ENCODE assay signal across 1 cellular context in genomic region chr12:79560165-79560889, GRCh38.
TF ChIP-seq lines count a peak whose summit lies in the region.

No MANE protein-coding gene starts in this region.

TF ChIP-seq in HepG2, 621 proteins besides CTCF, POLR2A, EP300 and RAD21 (continued from another document and continues in another):
- TF ChIP-seq AHDC1 (CRISPR knock-in tag; IDR thresholded peaks at IDR 0.05; ENCODE audit: borderline replicate concordance), result peak; percentile 85; the same call in 1 of the 2 replicates
- TF ChIP-seq RARA (CRISPR knock-in tag; IDR thresholded peaks at IDR 0.05), result peak; percentile 58; the same call in 1 of the 2 replicates
- TF ChIP-seq ZNF569 (CRISPR knock-in tag; IDR thresholded peaks at IDR 0.05; ENCODE audit: borderline replicate concordance), result no peak
- TF ChIP-seq MTF2 (CRISPR knock-in tag; IDR thresholded peaks at IDR 0.05; ENCODE audit: borderline replicate concordance), result 0 out of 2 replicates have a peak, but pooled peaks have one; percentile 25
- no peak for TF ChIP-seq ZSCAN22 (CRISPR knock-in tag; IDR thresholded peaks at IDR 0.05)
- peak; percentile 55; the same call in 1 of the 2 replicates for TF ChIP-seq SIX1 (CRISPR knock-in tag; IDR thresholded peaks at IDR 0.05; ENCODE audit: borderline replicate concordance)
- TF ChIP-seq ZNF841 (CRISPR knock-in tag; IDR thresholded peaks at IDR 0.05; ENCODE audit: borderline replicate concordance), result no peak
- peak in 1 of 2 experiments; percentile 26; a peak in 1 of 4 replicates for TF ChIP-seq HMGXB4 (CRISPR knock-in tag; IDR thresholded peaks at IDR 0.05; ENCODE audit: borderline replicate concordance in 1 of 2, low read depth in 1 of 2)
- TF ChIP-seq KAT8 (CRISPR knock-in tag; IDR thresholded peaks at IDR 0.05), result peak; percentile 70
- peak; percentile 79 for TF ChIP-seq NR2F2 (IDR thresholded peaks at IDR 0.05; ENCODE audit: borderline replicate concordance, low read depth)
- 0 out of 2 replicates have a peak, but pooled peaks have one; percentile 31 for TF ChIP-seq ZSCAN31 (CRISPR knock-in tag; IDR thresholded peaks at IDR 0.05; ENCODE audit: low read depth)
- peak; percentile 74 for TF ChIP-seq ZNF652 (CRISPR knock-in tag; IDR thresholded peaks at IDR 0.05; ENCODE audit: borderline replicate concordance, low read depth)
- TF ChIP-seq LCORL (IDR thresholded peaks at IDR 0.05), result 0 out of 2 replicates have a peak, but pooled peaks have one; percentile 56
- TF ChIP-seq LCORL (CRISPR knock-in tag; IDR thresholded peaks at IDR 0.05), result peak; percentile 34; the same call in 1 of the 2 replicates
- TF ChIP-seq HOMEZ (CRISPR knock-in tag; IDR thresholded peaks at IDR 0.05; ENCODE audit: low read depth), result peak; percentile 73; the same call in 1 of the 2 replicates
- no peak for TF ChIP-seq CENPX (CRISPR knock-in tag; IDR thresholded peaks at IDR 0.05)
- TF ChIP-seq TCF12 (IDR thresholded peaks at IDR 0.05), result no peak
- TF ChIP-seq TCF12 (CRISPR knock-in tag; IDR thresholded peaks at IDR 0.05), result peak; percentile 42; the same call in 1 of the 2 replicates
- peak; percentile 57; the same call in 1 of the 2 replicates for TF ChIP-seq BCL6 (CRISPR knock-in tag; IDR thresholded peaks at IDR 0.05)
- TF ChIP-seq ZNF792 (CRISPR knock-in tag; IDR thresholded peaks at IDR 0.05), result peak; percentile 40; the same call in 1 of the 2 replicates
- no peak for TF ChIP-seq GABPA (IDR thresholded peaks at IDR 0.05; ENCODE audit: low read depth, low read length)
- peak; percentile 30; the same call in 1 of the 2 replicates for TF ChIP-seq GABPA (CRISPR knock-in tag; IDR thresholded peaks at IDR 0.05; ENCODE audit: low read depth)
- peak; percentile 89 for TF ChIP-seq NCOA2 (CRISPR knock-in tag; IDR thresholded peaks at IDR 0.05)
- TF ChIP-seq ETV5 (CRISPR knock-in tag; IDR thresholded peaks at IDR 0.05; ENCODE audit: borderline replicate concordance), result peak; percentile 45; the same call in 1 of the 2 replicates
- TF ChIP-seq ZNF280D (CRISPR knock-in tag; IDR thresholded peaks at IDR 0.05), result 0 out of 2 replicates have a peak, but pooled peaks have one; percentile 19
- TF ChIP-seq ZNF614 (CRISPR knock-in tag; IDR thresholded peaks at IDR 0.05; ENCODE audit: borderline replicate concordance), result peak; percentile 55; the same call in 1 of the 2 replicates
- no peak for TF ChIP-seq ETS1 (CRISPR knock-in tag; IDR thresholded peaks at IDR 0.05)
- TF ChIP-seq ZNF180 (CRISPR knock-in tag; IDR thresholded peaks at IDR 0.05; ENCODE audit: borderline replicate concordance, low read depth), result no peak
- TF ChIP-seq MBD4 (IDR thresholded peaks at IDR 0.05; ENCODE audit: borderline replicate concordance, low read length), result peak; percentile 58; the same call in 1 of the 2 replicates
- TF ChIP-seq RCOR2 (CRISPR knock-in tag; IDR thresholded peaks at IDR 0.05), result peak; percentile 56
- peak; percentile 40; the same call in 1 of the 2 replicates for TF ChIP-seq RERE (CRISPR knock-in tag; IDR thresholded peaks at IDR 0.05; ENCODE audit: low read depth)
- peak; percentile 19 to 69; a peak in 3 of 4 replicates for TF ChIP-seq NR2F1 (CRISPR knock-in tag; IDR thresholded peaks at IDR 0.05)
- peak; percentile 51; the same call in 1 of the 2 replicates for TF ChIP-seq ZBTB21 (CRISPR knock-in tag; IDR thresholded peaks at IDR 0.05)
- no peak for TF ChIP-seq ELK4 (CRISPR knock-in tag; IDR thresholded peaks at IDR 0.05; ENCODE audit: borderline replicate concordance)
- peak; percentile 24 for TF ChIP-seq SKI (IDR thresholded peaks at IDR 0.05; ENCODE audit: partially characterized antibody)
- TF ChIP-seq NR2C2 (CRISPR knock-in tag; IDR thresholded peaks at IDR 0.05; ENCODE audit: borderline replicate concordance), result peak; percentile 52; the same call in 1 of the 2 replicates
- TF ChIP-seq ZNF383 (CRISPR knock-in tag; IDR thresholded peaks at IDR 0.05; ENCODE audit: borderline replicate concordance), result no peak
- peak; percentile 98 for TF ChIP-seq ONECUT2 (CRISPR knock-in tag; IDR thresholded peaks at IDR 0.05)
- TF ChIP-seq DPF2 (CRISPR knock-in tag; IDR thresholded peaks at IDR 0.05; ENCODE audit: borderline replicate concordance, low read depth), result peak; percentile 75; the same call in 1 of the 2 replicates
- TF ChIP-seq HNF4A (CRISPR knock-in tag; IDR thresholded peaks at IDR 0.05), result peak; percentile 97
- TF ChIP-seq IRF2 (CRISPR knock-in tag; IDR thresholded peaks at IDR 0.05), result peak; percentile 73; the same call in 1 of the 2 replicates
